Comparison of ENCODE assay signal across 8 cellular contexts in the genomic region with DNA sequence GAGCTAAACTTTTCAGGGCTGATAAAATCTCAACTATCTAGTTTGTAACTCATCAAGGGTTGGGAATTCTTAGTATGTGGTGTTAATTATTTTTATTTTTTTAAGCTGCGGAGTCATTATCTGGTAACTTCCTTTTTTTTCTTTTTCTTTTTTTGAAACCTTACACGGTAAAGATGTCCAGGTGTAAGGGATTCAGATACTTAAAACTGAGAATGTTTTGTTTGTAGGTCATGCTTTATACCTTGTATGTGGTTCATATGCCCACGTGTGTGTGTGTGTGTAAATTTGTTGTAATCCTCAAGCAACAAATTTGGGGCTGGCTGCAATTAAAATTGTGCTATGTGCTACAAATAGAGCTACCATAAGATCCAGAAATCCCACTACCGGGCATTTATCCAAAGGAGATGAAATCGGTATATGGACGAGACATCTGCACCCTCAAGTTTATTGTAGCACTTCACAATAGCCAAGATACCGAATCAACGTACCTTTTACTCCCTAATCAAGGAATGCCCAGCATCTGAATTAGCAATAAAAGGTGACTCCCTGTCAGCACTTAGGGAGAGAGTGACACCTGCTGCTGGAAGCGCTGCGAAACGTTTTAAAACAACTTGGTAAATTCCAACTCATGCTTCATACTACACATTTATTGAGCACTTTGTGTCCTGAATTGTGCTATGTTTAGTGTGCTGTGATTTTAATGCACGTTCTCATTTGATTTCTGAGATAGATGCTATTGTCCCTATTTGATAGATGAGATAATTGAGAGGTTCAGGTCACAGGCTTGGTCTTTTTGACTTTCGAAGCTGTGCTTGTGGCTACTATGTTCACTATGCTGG. TPM values are rescaled to one million over a fixed set of nuclear protein-coding genes. Genes with fewer than 3 reads are reported as not detected.
A peak's percentile ranks its signal among the peaks of the same experiment; 100 is the strongest.
DNase-seq lines count a peak whose midpoint lies in the region; ATAC-seq and TF ChIP-seq lines count a peak whose summit lies in the region.

No MANE protein-coding gene starts in this region.

- no peaks in the 10 kb centered on the region for H3K4me1 ChIP-seq in heart left ventricle
- no peaks in the 10 kb centered on the region for H3K4me1 ChIP-seq in right atrium auricular region
- no peaks in the 10 kb centered on the region for H3K4me1 ChIP-seq in transverse colon

- DNase-seq in heart left ventricle (no peak), right atrium auricular region (ENCODE audit: low spot score) (no peak), NCI-H748 (lab: John Stamatoyannopoulos, UW; ENCODE audit: unreplicated experiment) (peak; percentile 51), fibroblast of mammary gland (ENCODE audit: low read depth) (peak; percentile 25), transverse colon (no peak), MG63 (no peak), NCI-H2081 treated with DMSO at 0.1 percent for 48 hours (lab: John Stamatoyannopoulos, UW) (no peak)
- DNase-seq in activated T-cell treated with anti-CD3 and anti-CD28 coated beads, Interleukin-2, amount 50 U/mL, for 48 hours: no peak

- H3K27me3 ChIP-seq in heart left ventricle (no peaks in the 10 kb centered on the region), right atrium auricular region (no peaks in the 10 kb centered on the region), transverse colon (no peaks in the 10 kb centered on the region), MG63 (no peaks in the 10 kb centered on the region)

- H3K36me3 ChIP-seq in heart left ventricle (peaks cover 0 to 52% (median 34%) of the 10 kb centered on the region in 9 donors), right atrium auricular region (peaks cover 17% of the 10 kb centered on the region), transverse colon (peaks cover 0 to 29% (median 14%) of the 10 kb centered on the region in 4 donors), MG63 (peaks cover 35% of the 10 kb centered on the region)

- H3K9me3 ChIP-seq in heart left ventricle (no peaks in the 10 kb centered on the region), right atrium auricular region (no peaks in the 10 kb centered on the region), transverse colon (no peaks in the 10 kb centered on the region), MG63 (no peaks in the 10 kb centered on the region)

- no peak for ATAC-seq in heart left ventricle

- H3K27ac ChIP-seq in heart left ventricle: no peak overlapping the region
- H3K27ac ChIP-seq in right atrium auricular region: no peak overlapping the region
- H3K27ac ChIP-seq in transverse colon: no peak overlapping the region

- in situ Hi-C loops in transverse colon (cut with MboI; ENCODE audit: low pct_ligation_motif_present in 1 of 4, low pct_unique_long_range_greater_than_20kb in 1 of 4, low sequenced_read_pairs in 3 of 4): loop anchor here in 1 of 4 donors (25.0 kb wide), 2 partner anchors 131 to 206 kb away; a partner anchor contains a TSS

- TF ChIP-seq CTCF in heart left ventricle (IDR thresholded peaks at IDR 0.05) (peak in 7 of 12 donors; percentile 16 to 48 (median 34)), right atrium auricular region (IDR thresholded peaks at IDR 0.05) (peak in 1 of 2 donors; percentile 31), fibroblast of mammary gland (conservative IDR thresholded peaks at IDR 0.05; ENCODE audit: control insufficient read depth, insufficient read depth, low read depth, low read length) (peak; percentile 10), transverse colon (IDR thresholded peaks at IDR 0.05) (peak in 3 of 5 experiments; percentile 14 to 21 (median 16))

- intact Hi-C loops in heart left ventricle (cut with DNase I): loop anchor here in 7 of 10 donors (1.0 to 10.0 kb wide), 6 partner anchors 121 to 213 kb away; no protein-coding TSS in a partner anchor
- intact Hi-C loops in transverse colon (cut with DNase I; ENCODE audit: low total_unique reads): no loop called here

- TF ChIP-seq EP300 in transverse colon (IDR thresholded peaks at IDR 0.05; ENCODE audit: low read depth): no peak

- TF ChIP-seq POLR2A in heart left ventricle (IDR thresholded peaks at IDR 0.05): no peak
- TF ChIP-seq POLR2A in transverse colon (IDR thresholded peaks at IDR 0.05): no peak

- WGBS in heart left ventricle, 4 donors: 68 to 82% (median 73%) methylated on average over 13 of the region's 13 CpGs
- 55 to 61% methylated on average over 7 to 13 of the region's 13 CpGs for WGBS in transverse colon (ENCODE audit: low coverage in 1 of 2), 2 donors

- H3K4me3 ChIP-seq in heart left ventricle (no peak overlapping the region), right atrium auricular region (no peak overlapping the region), fibroblast of mammary gland (ENCODE audit: control insufficient read depth, low read depth, low read length) (no peak overlapping the region), transverse colon (no peak overlapping the region), MG63 (no peak overlapping the region)

RNA-seq across cellular contexts. Expression of a gene that starts 16.1 kb away (rescaled TPM):
- total RNA-seq in heart left ventricle: 10 to 100 TPM in 7 of 9 donors, 1 to 10 TPM in 2; 7.1 to 16.9 (median 13.2) TPM
- 10 to 100 TPM in 1 of 2 donors, 1 to 10 TPM in 1; 6.0 to 28.4 TPM for polyA plus RNA-seq in heart left ventricle
- total RNA-seq in right atrium auricular region: 10 to 100 TPM; 11.3 to 20.3 TPM
- total RNA-seq in transverse colon: 10 to 100 TPM; 30.3 to 58.0 (median 36.5) TPM
- 58.1 and 77.1 TPM in 2 replicates for total RNA-seq in MG63 (2014; rRNA removed; shearing (Covaris generic); ENCODE audit: low replicate concordance)

RNA-seq across cellular contexts. Expression of a gene that starts 35.2 kb away (rescaled TPM):
- total RNA-seq in heart left ventricle (100 to 1,000 TPM in 1 of 9 donors, 10 to 100 TPM in 8; 16.6 to 115 (median 34.5) TPM), right atrium auricular region (10 to 100 TPM; 56.8 to 93.6 TPM), transverse colon (10 to 100 TPM in 2 of 4 donors, 1 to 10 TPM in 2; 7.5 to 29.1 (median 12.3) TPM)
- polyA plus RNA-seq in heart left ventricle: 10 to 100 TPM; 13.3 to 23.4 TPM
- total RNA-seq in MG63 (2014; rRNA removed; shearing (Covaris generic); ENCODE audit: low replicate concordance): 17.1 and 42.5 TPM in 2 replicates

Comparison
In these comparisons a context has a peak if more than half of its experiments do, and no peak if none do; other contexts are left out.
1. DNase-seq: peak in NCI-H748 (single experiment) and fibroblast of mammary gland (single experiment); none in heart left ventricle (0 of 5), right atrium auricular region (single experiment), transverse colon (single experiment), activated T-cell treated with anti-CD3 and anti-CD28 coated beads, Interleukin-2, amount 50 U/mL, for 48 hours (0 of 2), MG63 (single experiment) and NCI-H2081 treated with DMSO at 0.1 percent for 48 hours (single experiment).